8 cellular contexts compared by ENCODE assay signal in genomic region chr12:120583478-120584030, GRCh38. TPM values are rescaled to one million over a fixed set of nuclear protein-coding genes. Genes with fewer than 3 reads are reported as not detected.
DNase-seq lines count a peak whose midpoint lies in the region; ATAC-seq and TF ChIP-seq lines count a peak whose summit lies in the region.

No MANE protein-coding gene starts in this region.

- WGBS in endodermal cell (ENCODE audit: insufficient coverage in 1 of 2, insufficient read length in 1 of 2), 2 experiments, result 42 to 57% methylated on average over 13 to 20 of the region's 20 CpGs

- CTCF ChIA-PET in activated CD8-positive, alpha-beta memory T cell treated with anti-CD3 and anti-CD28 coated beads, Interleukin-2, amount 10 ng/mL, durations not matched to agents 7 days and 5 days (lab: Charles Lee), result interaction anchor here (0.6 to 6.2 kb wide), 23 partner anchors 9 to 1660 kb away, joined by 3 to 114 read pairs (median 3); partner anchors contain the start of genes CABP1, COQ5, MLEC and UNC119B

- H3K27ac ChIP-seq in C4-2B (no peak overlapping the region), endodermal cell (ENCODE audit: low read depth, low read length) (no peak overlapping the region)

- peaks cover 14% of the 10 kb centered on the region for H3K36me3 Mint-ChIP-seq in activated CD8-positive, alpha-beta memory T cell treated with anti-CD3 and anti-CD28 coated beads, Interleukin-2, amount 10 ng/mL, durations not matched to agents 7 days and 5 days
- H3K36me3 Mint-ChIP-seq in endodermal cell (ENCODE audit: low read depth), result peaks cover 16% of the 10 kb centered on the region

- peak overlapping the region; percentile 52 for H3K4me3 Mint-ChIP-seq in activated CD8-positive, alpha-beta memory T cell treated with anti-CD3 and anti-CD28 coated beads, Interleukin-2, amount 10 ng/mL, durations not matched to agents 7 days and 5 days
- H3K4me3 Mint-ChIP-seq in endodermal cell, result peak overlapping the region; percentile 52

- no peaks in the 10 kb centered on the region for H3K9me3 ChIP-seq in endodermal cell (ENCODE audit: control insufficient read depth, low read length)

- peaks cover 21% of the 10 kb centered on the region for H3K27me3 Mint-ChIP-seq in activated CD8-positive, alpha-beta memory T cell treated with anti-CD3 and anti-CD28 coated beads, Interleukin-2, amount 10 ng/mL, durations not matched to agents 7 days and 5 days
- H3K27me3 Mint-ChIP-seq in endodermal cell (ENCODE audit: insufficient read depth), result peaks cover 9% of the 10 kb centered on the region

- H3K27me3 ChIP-seq in endodermal cell (ENCODE audit: control insufficient read depth, insufficient read depth, low read length, poor library complexity, severe bottlenecking), result peaks cover 9% of the 10 kb centered on the region

- no peak overlapping the region for H3K9ac ChIP-seq in endodermal cell (ENCODE audit: extremely low read depth, low read length, poor library complexity, severe bottlenecking)

- H3K4me3 ChIP-seq in endodermal cell (ENCODE audit: low read length), result no peak overlapping the region

- H3K36me3 ChIP-seq in endodermal cell (ENCODE audit: control insufficient read depth, insufficient read depth, low read length), result peaks cover 12% of the 10 kb centered on the region

- peaks cover 34% of the 10 kb centered on the region for H3K4me1 Mint-ChIP-seq in activated CD8-positive, alpha-beta memory T cell treated with anti-CD3 and anti-CD28 coated beads, Interleukin-2, amount 10 ng/mL, durations not matched to agents 7 days and 5 days
- peaks cover 19% of the 10 kb centered on the region for H3K4me1 Mint-ChIP-seq in endodermal cell

- DNase-seq in HS-27A (ENCODE audit: low read depth) (peak; percentile 24), NOMO-1 (lab: John Stamatoyannopoulos, UW; ENCODE audit: unreplicated experiment in 2 of 2) (peak; percentile 83 to 84), endodermal cell (peak; percentile 96), midbrain (lab: John Stamatoyannopoulos, UW) (peak; percentile 62)
- DNase-seq in activated CD8-positive, alpha-beta memory T cell treated with anti-CD3 and anti-CD28 coated beads, Interleukin-2, amount 10 ng/mL, durations not matched to agents 7 days and 5 days, result peak; percentile 90
- peak; percentile 59 to 71 for DNase-seq in stimulated activated CD8-positive, alpha-beta memory T cell treated with anti-CD3 and anti-CD28 coated beads, Interleukin-4, amount 100 ng/mL, for 1 hour (ENCODE audit: low read depth in 2 of 2, low spot score in 1 of 2)

- no peaks in the 10 kb centered on the region for H3K4me1 ChIP-seq in endodermal cell (ENCODE audit: control insufficient read depth, insufficient read depth, low read length)

- peak; percentile 22 for ATAC-seq in activated CD8-positive, alpha-beta memory T cell treated with anti-CD3 and anti-CD28 coated beads, Interleukin-2, amount 10 ng/mL, durations not matched to agents 7 days and 5 days
- ATAC-seq in GM21447 (IDR thresholded peaks at IDR 0.05; ENCODE audit: unreplicated experiment), result no peak

- H3K27ac Mint-ChIP-seq in activated CD8-positive, alpha-beta memory T cell treated with anti-CD3 and anti-CD28 coated beads, Interleukin-2, amount 10 ng/mL, durations not matched to agents 7 days and 5 days, result peak overlapping the region; percentile 34
- H3K27ac Mint-ChIP-seq in endodermal cell, result no peak overlapping the region

- TF ChIP-seq CTCF in C4-2B (conservative IDR thresholded peaks at IDR 0.05), result peak; percentile 95
- peak; percentile 93 for TF ChIP-seq CTCF in endodermal cell (conservative IDR thresholded peaks at IDR 0.05)

- no peaks in the 10 kb centered on the region for H3K9me3 Mint-ChIP-seq in activated CD8-positive, alpha-beta memory T cell treated with anti-CD3 and anti-CD28 coated beads, Interleukin-2, amount 10 ng/mL, durations not matched to agents 7 days and 5 days (ENCODE audit: low read depth)
- H3K9me3 Mint-ChIP-seq in endodermal cell, result no peaks in the 10 kb centered on the region

RNA-seq across cellular contexts. Expression of gene POP5, which starts 2.4 kb away (rescaled TPM):
- total RNA-seq in activated CD8-positive, alpha-beta memory T cell treated with anti-CD3 and anti-CD28 coated beads, Interleukin-2, amount 10 ng/mL, durations not matched to agents 7 days and 5 days, result 10 to 100 TPM; 63.1 to 65.1 TPM
- 10 to 100 TPM; 52.5 to 53.0 TPM for total RNA-seq in endodermal cell
- polyA plus RNA-seq in endodermal cell (2013, experiment 1 of 2), result 48.1 TPM
- polyA plus RNA-seq in endodermal cell (2013, experiment 2 of 2), result 39.1 TPM

RNA-seq across cellular contexts. Expression of gene RNF10, which starts 49.4 kb away (rescaled TPM):
- total RNA-seq in activated CD8-positive, alpha-beta memory T cell treated with anti-CD3 and anti-CD28 coated beads, Interleukin-2, amount 10 ng/mL, durations not matched to agents 7 days and 5 days, result 100 to 1,000 TPM; 209 to 217 TPM
- total RNA-seq in endodermal cell, result 100 to 1,000 TPM; 167 to 182 TPM
- polyA plus RNA-seq in endodermal cell (2013, experiment 1 of 2), result 109 TPM
- polyA plus RNA-seq in endodermal cell (2013, experiment 2 of 2), result 107 TPM

RNA-seq across cellular contexts. Expression of gene COQ5, which starts 54.6 kb away (rescaled TPM):
- total RNA-seq in activated CD8-positive, alpha-beta memory T cell treated with anti-CD3 and anti-CD28 coated beads, Interleukin-2, amount 10 ng/mL, durations not matched to agents 7 days and 5 days, result 10 to 100 TPM; 26.4 to 34.0 TPM
- 10 to 100 TPM; 35.5 to 55.1 TPM for total RNA-seq in endodermal cell
- 57.3 TPM for polyA plus RNA-seq in endodermal cell (2013, experiment 1 of 2)
- polyA plus RNA-seq in endodermal cell (2013, experiment 2 of 2), result 51.5 TPM

RNA-seq across cellular contexts. Expression of gene CABP1, which starts 56.9 kb away (rescaled TPM):
- not detected for total RNA-seq in activated CD8-positive, alpha-beta memory T cell treated with anti-CD3 and anti-CD28 coated beads, Interleukin-2, amount 10 ng/mL, durations not matched to agents 7 days and 5 days
- total RNA-seq in endodermal cell, result under 1 TPM; 0.29 to 0.86 TPM
- 0.93 TPM for polyA plus RNA-seq in endodermal cell (2013, experiment 1 of 2)
- 1.2 TPM for polyA plus RNA-seq in endodermal cell (2013, experiment 2 of 2)

Comparison
In these comparisons a context has a peak if more than half of its experiments do, and no peak if none do; other contexts are left out.
1. DNase-seq: peak in every context shown above with its lines; median percentile 96 in endodermal cell; 90 in activated CD8-positive, alpha-beta memory T cell treated with anti-CD3 and anti-CD28 coated beads, Interleukin-2, amount 10 ng/mL, durations not matched to agents 7 days and 5 days; 84 in NOMO-1; 65 in stimulated activated CD8-positive, alpha-beta memory T cell treated with anti-CD3 and anti-CD28 coated beads, Interleukin-4, amount 100 ng/mL, for 1 hour; 62 in midbrain; 24 in HS-27A.